1 cellular context compared by ENCODE assay signal in the genomic region with DNA sequence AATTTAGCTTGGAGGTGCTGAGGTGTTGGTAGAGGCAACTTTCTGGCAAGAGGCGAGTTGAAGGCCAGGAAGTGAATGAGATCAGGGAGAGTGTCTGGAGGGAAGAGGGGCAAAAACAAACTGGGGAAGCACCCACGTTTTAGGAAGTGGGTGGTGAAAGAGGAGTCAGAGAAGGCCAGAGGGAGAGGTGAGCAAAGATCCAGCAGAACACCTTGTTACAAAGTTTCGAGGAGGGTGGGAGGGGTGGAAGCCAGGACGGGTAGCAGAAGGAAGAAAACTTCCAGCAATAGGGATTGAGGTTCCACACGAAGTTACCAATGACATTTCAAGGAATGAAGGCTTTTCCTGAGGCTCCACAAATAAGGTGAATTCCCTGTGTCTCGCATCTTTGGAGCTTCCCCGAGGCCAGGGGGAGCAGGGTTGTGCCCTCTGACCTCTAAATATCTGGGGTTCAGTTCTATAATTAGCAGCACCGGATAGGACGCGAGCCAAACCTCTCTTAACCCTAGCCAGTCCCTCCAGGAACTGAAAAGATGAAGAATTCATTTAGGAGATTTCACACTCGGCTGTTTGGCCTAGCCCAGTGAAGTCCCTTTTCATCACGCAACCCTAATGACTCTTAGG.
TF ChIP-seq lines count a peak whose summit lies in the region.

No MANE protein-coding gene starts in this region.

TF ChIP-seq in K562, 482 proteins besides CTCF, POLR2A, EP300 and RAD21 (continued from another document and continues in another):
- TF ChIP-seq, protein P1, sequence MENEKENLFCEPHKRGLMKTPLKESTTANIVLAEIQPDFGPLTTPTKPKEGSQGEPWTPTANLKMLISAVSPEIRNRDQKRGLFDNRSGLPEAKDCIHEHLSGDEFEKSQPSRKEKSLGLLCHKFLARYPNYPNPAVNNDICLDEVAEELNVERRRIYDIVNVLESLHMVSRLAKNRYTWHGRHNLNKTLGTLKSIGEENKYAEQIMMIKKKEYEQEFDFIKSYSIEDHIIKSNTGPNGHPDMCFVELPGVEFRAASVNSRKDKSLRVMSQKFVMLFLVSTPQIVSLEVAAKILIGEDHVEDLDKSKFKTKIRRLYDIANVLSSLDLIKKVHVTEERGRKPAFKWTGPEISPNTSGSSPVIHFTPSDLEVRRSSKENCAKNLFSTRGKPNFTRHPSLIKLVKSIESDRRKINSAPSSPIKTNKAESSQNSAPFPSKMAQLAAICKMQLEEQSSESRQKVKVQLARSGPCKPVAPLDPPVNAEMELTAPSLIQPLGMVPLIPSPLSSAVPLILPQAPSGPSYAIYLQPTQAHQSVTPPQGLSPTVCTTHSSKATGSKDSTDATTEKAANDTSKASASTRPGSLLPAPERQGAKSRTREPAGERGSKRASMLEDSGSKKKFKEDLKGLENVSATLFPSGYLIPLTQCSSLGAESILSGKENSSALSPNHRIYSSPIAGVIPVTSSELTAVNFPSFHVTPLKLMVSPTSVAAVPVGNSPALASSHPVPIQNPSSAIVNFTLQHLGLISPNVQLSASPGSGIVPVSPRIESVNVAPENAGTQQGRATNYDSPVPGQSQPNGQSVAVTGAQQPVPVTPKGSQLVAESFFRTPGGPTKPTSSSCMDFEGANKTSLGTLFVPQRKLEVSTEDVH (IDR thresholded peaks at IDR 0.05; ENCODE audit: low read depth, partially characterized antibody), result peak; percentile 35
- TF ChIP-seq GTF2A2 (tag; IDR thresholded peaks at IDR 0.05) (0 out of 2 replicates have a peak, but pooled peaks have one; percentile 50), SAP30 (IDR thresholded peaks at IDR 0.05; ENCODE audit: borderline replicate concordance, insufficient read depth, low read depth, low read length, poor library complexity, severe bottlenecking) (no peak), COPS2 (conservative IDR thresholded peaks at IDR 0.05) (no peak), SAFB (IDR thresholded peaks at IDR 0.05; ENCODE audit: borderline replicate concordance, low read depth, low read length) (no peak), CHCHD3 (CRISPR knock-in tag; IDR thresholded peaks at IDR 0.05) (no peak), TCF7L2 (IDR thresholded peaks at IDR 0.05; ENCODE audit: low read depth, low read length) (no peak), YBX1 (IDR thresholded peaks at IDR 0.05) (no peak), ZNF584 (CRISPR knock-in tag; IDR thresholded peaks at IDR 0.05; ENCODE audit: low read depth) (peak; percentile 91; the same call in 1 of the 2 replicates), TFAM (CRISPR knock-in tag; conservative IDR thresholded peaks at IDR 0.05) (no peak), ADNP (tag; IDR thresholded peaks at IDR 0.05) (no peak), SIN3B (IDR thresholded peaks at IDR 0.05; ENCODE audit: low read depth) (no peak), GABPB1 (CRISPR knock-in tag; IDR thresholded peaks at IDR 0.05) (peak; percentile 45; the same call in 1 of the 2 replicates), TEAD4 (IDR thresholded peaks at IDR 0.05; ENCODE audit: low read length) (no peak; the same call in 1 of the 2 replicates), TEAD4 (CRISPR knock-in tag; IDR thresholded peaks at IDR 0.05; ENCODE audit: borderline replicate concordance) (no peak)
- TF ChIP-seq, protein P2, sequence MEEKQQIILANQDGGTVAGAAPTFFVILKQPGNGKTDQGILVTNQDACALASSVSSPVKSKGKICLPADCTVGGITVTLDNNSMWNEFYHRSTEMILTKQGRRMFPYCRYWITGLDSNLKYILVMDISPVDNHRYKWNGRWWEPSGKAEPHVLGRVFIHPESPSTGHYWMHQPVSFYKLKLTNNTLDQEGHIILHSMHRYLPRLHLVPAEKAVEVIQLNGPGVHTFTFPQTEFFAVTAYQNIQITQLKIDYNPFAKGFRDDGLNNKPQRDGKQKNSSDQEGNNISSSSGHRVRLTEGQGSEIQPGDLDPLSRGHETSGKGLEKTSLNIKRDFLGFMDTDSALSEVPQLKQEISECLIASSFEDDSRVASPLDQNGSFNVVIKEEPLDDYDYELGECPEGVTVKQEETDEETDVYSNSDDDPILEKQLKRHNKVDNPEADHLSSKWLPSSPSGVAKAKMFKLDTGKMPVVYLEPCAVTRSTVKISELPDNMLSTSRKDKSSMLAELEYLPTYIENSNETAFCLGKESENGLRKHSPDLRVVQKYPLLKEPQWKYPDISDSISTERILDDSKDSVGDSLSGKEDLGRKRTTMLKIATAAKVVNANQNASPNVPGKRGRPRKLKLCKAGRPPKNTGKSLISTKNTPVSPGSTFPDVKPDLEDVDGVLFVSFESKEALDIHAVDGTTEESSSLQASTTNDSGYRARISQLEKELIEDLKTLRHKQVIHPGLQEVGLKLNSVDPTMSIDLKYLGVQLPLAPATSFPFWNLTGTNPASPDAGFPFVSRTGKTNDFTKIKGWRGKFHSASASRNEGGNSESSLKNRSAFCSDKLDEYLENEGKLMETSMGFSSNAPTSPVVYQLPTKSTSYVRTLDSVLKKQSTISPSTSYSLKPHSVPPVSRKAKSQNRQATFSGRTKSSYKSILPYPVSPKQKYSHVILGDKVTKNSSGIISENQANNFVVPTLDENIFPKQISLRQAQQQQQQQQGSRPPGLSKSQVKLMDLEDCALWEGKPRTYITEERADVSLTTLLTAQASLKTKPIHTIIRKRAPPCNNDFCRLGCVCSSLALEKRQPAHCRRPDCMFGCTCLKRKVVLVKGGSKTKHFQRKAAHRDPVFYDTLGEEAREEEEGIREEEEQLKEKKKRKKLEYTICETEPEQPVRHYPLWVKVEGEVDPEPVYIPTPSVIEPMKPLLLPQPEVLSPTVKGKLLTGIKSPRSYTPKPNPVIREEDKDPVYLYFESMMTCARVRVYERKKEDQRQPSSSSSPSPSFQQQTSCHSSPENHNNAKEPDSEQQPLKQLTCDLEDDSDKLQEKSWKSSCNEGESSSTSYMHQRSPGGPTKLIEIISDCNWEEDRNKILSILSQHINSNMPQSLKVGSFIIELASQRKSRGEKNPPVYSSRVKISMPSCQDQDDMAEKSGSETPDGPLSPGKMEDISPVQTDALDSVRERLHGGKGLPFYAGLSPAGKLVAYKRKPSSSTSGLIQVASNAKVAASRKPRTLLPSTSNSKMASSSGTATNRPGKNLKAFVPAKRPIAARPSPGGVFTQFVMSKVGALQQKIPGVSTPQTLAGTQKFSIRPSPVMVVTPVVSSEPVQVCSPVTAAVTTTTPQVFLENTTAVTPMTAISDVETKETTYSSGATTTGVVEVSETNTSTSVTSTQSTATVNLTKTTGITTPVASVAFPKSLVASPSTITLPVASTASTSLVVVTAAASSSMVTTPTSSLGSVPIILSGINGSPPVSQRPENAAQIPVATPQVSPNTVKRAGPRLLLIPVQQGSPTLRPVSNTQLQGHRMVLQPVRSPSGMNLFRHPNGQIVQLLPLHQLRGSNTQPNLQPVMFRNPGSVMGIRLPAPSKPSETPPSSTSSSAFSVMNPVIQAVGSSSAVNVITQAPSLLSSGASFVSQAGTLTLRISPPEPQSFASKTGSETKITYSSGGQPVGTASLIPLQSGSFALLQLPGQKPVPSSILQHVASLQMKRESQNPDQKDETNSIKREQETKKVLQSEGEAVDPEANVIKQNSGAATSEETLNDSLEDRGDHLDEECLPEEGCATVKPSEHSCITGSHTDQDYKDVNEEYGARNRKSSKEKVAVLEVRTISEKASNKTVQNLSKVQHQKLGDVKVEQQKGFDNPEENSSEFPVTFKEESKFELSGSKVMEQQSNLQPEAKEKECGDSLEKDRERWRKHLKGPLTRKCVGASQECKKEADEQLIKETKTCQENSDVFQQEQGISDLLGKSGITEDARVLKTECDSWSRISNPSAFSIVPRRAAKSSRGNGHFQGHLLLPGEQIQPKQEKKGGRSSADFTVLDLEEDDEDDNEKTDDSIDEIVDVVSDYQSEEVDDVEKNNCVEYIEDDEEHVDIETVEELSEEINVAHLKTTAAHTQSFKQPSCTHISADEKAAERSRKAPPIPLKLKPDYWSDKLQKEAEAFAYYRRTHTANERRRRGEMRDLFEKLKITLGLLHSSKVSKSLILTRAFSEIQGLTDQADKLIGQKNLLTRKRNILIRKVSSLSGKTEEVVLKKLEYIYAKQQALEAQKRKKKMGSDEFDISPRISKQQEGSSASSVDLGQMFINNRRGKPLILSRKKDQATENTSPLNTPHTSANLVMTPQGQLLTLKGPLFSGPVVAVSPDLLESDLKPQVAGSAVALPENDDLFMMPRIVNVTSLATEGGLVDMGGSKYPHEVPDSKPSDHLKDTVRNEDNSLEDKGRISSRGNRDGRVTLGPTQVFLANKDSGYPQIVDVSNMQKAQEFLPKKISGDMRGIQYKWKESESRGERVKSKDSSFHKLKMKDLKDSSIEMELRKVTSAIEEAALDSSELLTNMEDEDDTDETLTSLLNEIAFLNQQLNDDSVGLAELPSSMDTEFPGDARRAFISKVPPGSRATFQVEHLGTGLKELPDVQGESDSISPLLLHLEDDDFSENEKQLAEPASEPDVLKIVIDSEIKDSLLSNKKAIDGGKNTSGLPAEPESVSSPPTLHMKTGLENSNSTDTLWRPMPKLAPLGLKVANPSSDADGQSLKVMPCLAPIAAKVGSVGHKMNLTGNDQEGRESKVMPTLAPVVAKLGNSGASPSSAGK (IDR thresholded peaks at IDR 0.05), result no peak; the same call in 1 of the 2 replicates
- TF ChIP-seq, protein P3, sequence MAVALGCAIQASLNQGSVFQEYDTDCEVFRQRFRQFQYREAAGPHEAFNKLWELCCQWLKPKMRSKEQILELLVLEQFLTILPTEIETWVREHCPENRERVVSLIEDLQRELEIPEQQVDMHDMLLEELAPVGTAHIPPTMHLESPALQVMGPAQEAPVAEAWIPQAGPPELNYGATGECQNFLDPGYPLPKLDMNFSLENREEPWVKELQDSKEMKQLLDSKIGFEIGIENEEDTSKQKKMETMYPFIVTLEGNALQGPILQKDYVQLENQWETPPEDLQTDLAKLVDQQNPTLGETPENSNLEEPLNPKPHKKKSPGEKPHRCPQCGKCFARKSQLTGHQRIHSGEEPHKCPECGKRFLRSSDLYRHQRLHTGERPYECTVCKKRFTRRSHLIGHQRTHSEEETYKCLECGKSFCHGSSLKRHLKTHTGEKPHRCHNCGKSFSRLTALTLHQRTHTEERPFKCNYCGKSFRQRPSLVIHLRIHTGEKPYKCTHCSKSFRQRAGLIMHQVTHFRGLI (CRISPR knock-in tag; IDR thresholded peaks at IDR 0.05), result no peak
- TF ChIP-seq, protein P4, sequence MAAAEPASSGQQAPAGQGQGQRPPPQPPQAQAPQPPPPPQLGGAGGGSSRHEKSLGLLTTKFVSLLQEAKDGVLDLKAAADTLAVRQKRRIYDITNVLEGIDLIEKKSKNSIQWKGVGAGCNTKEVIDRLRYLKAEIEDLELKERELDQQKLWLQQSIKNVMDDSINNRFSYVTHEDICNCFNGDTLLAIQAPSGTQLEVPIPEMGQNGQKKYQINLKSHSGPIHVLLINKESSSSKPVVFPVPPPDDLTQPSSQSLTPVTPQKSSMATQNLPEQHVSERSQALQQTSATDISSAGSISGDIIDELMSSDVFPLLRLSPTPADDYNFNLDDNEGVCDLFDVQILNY (CRISPR knock-in tag; IDR thresholded peaks at IDR 0.05), result 0 out of 2 replicates have a peak, but pooled peaks have one; percentile 30
- TF ChIP-seq, protein P5, sequence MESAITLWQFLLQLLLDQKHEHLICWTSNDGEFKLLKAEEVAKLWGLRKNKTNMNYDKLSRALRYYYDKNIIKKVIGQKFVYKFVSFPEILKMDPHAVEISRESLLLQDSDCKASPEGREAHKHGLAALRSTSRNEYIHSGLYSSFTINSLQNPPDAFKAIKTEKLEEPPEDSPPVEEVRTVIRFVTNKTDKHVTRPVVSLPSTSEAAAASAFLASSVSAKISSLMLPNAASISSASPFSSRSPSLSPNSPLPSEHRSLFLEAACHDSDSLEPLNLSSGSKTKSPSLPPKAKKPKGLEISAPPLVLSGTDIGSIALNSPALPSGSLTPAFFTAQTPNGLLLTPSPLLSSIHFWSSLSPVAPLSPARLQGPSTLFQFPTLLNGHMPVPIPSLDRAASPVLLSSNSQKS (CRISPR knock-in tag; IDR thresholded peaks at IDR 0.05), result 0 out of 2 replicates have a peak, but pooled peaks have one; percentile 59
- TF ChIP-seq, protein P6, sequence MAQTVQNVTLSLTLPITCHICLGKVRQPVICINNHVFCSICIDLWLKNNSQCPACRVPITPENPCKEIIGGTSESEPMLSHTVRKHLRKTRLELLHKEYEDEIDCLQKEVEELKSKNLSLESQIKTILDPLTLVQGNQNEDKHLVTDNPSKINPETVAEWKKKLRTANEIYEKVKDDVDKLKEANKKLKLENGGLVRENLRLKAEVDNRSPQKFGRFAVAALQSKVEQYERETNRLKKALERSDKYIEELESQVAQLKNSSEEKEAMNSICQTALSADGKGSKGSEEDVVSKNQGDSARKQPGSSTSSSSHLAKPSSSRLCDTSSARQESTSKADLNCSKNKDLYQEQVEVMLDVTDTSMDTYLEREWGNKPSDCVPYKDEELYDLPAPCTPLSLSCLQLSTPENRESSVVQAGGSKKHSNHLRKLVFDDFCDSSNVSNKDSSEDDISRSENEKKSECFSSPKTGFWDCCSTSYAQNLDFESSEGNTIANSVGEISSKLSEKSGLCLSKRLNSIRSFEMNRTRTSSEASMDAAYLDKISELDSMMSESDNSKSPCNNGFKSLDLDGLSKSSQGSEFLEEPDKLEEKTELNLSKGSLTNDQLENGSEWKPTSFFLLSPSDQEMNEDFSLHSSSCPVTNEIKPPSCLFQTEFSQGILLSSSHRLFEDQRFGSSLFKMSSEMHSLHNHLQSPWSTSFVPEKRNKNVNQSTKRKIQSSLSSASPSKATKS (CRISPR knock-in tag; IDR thresholded peaks at IDR 0.05), result no peak
